1 cellular context compared by ENCODE assay signal in the genomic region with DNA sequence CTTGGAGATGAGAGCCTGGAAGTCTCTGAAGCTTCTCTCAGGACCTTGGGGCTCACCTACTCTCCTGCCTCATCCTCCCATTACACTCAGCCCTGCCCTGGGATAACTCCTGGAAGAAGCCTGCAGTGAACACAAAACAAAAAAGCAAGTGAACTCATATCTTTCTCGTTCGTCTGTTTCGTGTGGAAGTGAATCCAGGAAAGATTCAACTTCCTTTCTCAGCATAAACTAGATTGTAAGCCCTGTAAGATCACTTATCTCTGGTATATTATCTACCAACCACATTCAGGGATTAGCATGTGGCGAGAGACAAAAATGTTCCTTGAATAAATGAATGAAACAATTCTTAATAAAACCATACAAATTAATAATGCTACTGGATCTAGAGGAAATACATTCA.
TF ChIP-seq lines count a peak whose summit lies in the region.

No MANE protein-coding gene starts in this region.

TF ChIP-seq in HepG2, 621 proteins besides CTCF, POLR2A, EP300 and RAD21:
- 0 out of 2 replicates have a peak, but pooled peaks have one; percentile 1 for TF ChIP-seq SIX4 (CRISPR knock-in tag; IDR thresholded peaks at IDR 0.05)
- TF ChIP-seq, protein P1, sequence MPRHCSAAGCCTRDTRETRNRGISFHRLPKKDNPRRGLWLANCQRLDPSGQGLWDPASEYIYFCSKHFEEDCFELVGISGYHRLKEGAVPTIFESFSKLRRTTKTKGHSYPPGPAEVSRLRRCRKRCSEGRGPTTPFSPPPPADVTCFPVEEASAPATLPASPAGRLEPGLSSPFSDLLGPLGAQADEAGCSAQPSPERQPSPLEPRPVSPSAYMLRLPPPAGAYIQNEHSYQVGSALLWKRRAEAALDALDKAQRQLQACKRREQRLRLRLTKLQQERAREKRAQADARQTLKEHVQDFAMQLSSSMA (CRISPR knock-in tag; IDR thresholded peaks at IDR 0.05), result 0 out of 2 replicates have a peak, but pooled peaks have one; percentile 27
- TF ChIP-seq ZNF547 (CRISPR knock-in tag; IDR thresholded peaks at IDR 0.05), result no peak
- no peak for TF ChIP-seq ZNF430 (CRISPR knock-in tag; IDR thresholded peaks at IDR 0.05)
- 0 out of 2 replicates have a peak, but pooled peaks have one; percentile 59 for TF ChIP-seq ZNF44 (CRISPR knock-in tag; IDR thresholded peaks at IDR 0.05)
- TF ChIP-seq TMF1 (CRISPR knock-in tag; IDR thresholded peaks at IDR 0.05; ENCODE audit: low read depth), result no peak
- TF ChIP-seq, protein P2, sequence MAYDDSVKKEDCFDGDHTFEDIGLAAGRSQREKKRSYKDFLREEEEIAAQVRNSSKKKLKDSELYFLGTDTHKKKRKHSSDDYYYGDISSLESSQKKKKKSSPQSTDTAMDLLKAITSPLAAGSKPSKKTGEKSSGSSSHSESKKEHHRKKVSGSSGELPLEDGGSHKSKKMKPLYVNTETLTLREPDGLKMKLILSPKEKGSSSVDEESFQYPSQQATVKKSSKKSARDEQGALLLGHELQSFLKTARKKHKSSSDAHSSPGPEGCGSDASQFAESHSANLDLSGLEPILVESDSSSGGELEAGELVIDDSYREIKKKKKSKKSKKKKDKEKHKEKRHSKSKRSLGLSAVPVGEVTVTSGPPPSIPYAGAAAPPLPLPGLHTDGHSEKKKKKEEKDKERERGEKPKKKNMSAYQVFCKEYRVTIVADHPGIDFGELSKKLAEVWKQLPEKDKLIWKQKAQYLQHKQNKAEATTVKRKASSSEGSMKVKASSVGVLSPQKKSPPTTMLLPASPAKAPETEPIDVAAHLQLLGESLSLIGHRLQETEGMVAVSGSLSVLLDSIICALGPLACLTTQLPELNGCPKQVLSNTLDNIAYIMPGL (CRISPR knock-in tag; IDR thresholded peaks at IDR 0.05; ENCODE audit: borderline replicate concordance in 1 of 2, low read depth in 1 of 2), result no peak
- TF ChIP-seq PAWR (CRISPR knock-in tag; IDR thresholded peaks at IDR 0.05; ENCODE audit: borderline replicate concordance), result no peak
- peak; percentile 44 for TF ChIP-seq TEAD3 (CRISPR knock-in tag; optimal IDR thresholded peaks at IDR 0.05; ENCODE audit: borderline replicate concordance)
- TF ChIP-seq TCF7L2 (IDR thresholded peaks at IDR 0.05; ENCODE audit: low read depth, low read length), result no peak
- no peak for TF ChIP-seq ZNF274 (CRISPR knock-in tag; IDR thresholded peaks at IDR 0.05)
- TF ChIP-seq TBL1XR1 (IDR thresholded peaks at IDR 0.05; ENCODE audit: borderline replicate concordance, low read length, partially characterized antibody), result no peak
- TF ChIP-seq PHF21A (CRISPR knock-in tag; IDR thresholded peaks at IDR 0.05), result no peak
TF ChIP-seq in HepG2: peak in this region for 4.
